In genomic region chr16:74107795-74108610, GRCh38 we compare ENCODE assay signal across 1 cellular context.
A peak's percentile ranks its signal among the peaks of the same experiment; 100 is the strongest.
TF ChIP-seq lines count a peak whose summit lies in the region.

No MANE protein-coding gene starts in this region.

TF ChIP-seq in HEK293, 187 proteins besides CTCF, POLR2A, EP300 and RAD21 (continued from another document):
- TF ChIP-seq ZNF692 (tag by site-specific recombination; IDR thresholded peaks at IDR 0.05) (no peak), ZNF2 (tag by site-specific recombination; IDR thresholded peaks at IDR 0.05) (no peak), ZNF10 (tag by site-specific recombination; IDR thresholded peaks at IDR 0.05) (no peak), OSR2 (tag by site-specific recombination; IDR thresholded peaks at IDR 0.05) (no peak), ZNF239 (tag by site-specific recombination; IDR thresholded peaks at IDR 0.05) (no peak), ZBTB17 (tag by site-specific recombination; IDR thresholded peaks at IDR 0.05) (peak; percentile 90)
- TF ChIP-seq, protein P1, sequence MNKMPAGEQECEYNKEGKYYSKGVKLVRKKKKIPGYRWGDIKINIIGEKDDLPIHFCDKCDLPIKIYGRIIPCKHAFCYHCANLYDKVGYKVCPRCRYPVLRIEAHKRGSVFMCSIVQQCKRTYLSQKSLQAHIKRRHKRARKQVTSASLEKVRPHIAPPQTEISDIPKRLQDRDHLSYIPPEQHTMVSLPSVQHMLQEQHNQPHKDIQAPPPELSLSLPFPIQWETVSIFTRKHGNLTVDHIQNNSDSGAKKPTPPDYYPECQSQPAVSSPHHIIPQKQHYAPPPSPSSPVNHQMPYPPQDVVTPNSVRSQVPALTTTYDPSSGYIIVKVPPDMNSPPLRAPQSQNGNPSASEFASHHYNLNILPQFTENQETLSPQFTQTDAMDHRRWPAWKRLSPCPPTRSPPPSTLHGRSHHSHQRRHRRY (tag by site-specific recombination; IDR thresholded peaks at IDR 0.05) = no peak
